ENCODE assay signal across 10 cellular contexts in genomic region chr12:12520278-12520677, GRCh38.
"Had no signal": no experiment of that assay in that cellular context is flagged by ENCODE, and none has a peak within 500 bp of the region (broad histone marks: within the 10 kb centered on the region; RNA-seq: fewer than 3 reads in every experiment).

No MANE protein-coding gene starts in this region.

- H3K9me3 Mint-ChIP-seq: activated naive CD4-positive, alpha-beta T cell treated with anti-CD3 and anti-CD28 coated beads, Interleukin-2, amount 50 U/mL, for 24 hours; nephron progenitor cell had no signal

- DNase-seq: activated effector memory CD4-positive, alpha-beta T cell treated with Interleukin-2 at 50 U/mL for 16 hours; brain microvascular endothelial cell; effector CD8-positive, alpha-beta T cell; kidney glomerular epithelial cell; nephron progenitor cell; stomach had no signal

- H3K27ac Mint-ChIP-seq: activated naive CD4-positive, alpha-beta T cell treated with anti-CD3 and anti-CD28 coated beads, Interleukin-2, amount 50 U/mL, for 24 hours; nephron progenitor cell had no signal

- H3K27ac ChIP-seq: brain microvascular endothelial cell, parathyroid adenoma, right atrium auricular region, vagina had no signal

- H3K27me3 Mint-ChIP-seq: activated naive CD4-positive, alpha-beta T cell treated with anti-CD3 and anti-CD28 coated beads, Interleukin-2, amount 50 U/mL, for 24 hours had no signal

- H3K4me3 Mint-ChIP-seq: activated naive CD4-positive, alpha-beta T cell treated with anti-CD3 and anti-CD28 coated beads, Interleukin-2, amount 50 U/mL, for 24 hours; nephron progenitor cell had no signal
